In genomic region chr12:103197725-103198388, GRCh38 we compare ENCODE assay signal across 19 cellular contexts.
DNase-seq lines count a peak whose midpoint lies in the region; ATAC-seq and TF ChIP-seq lines count a peak whose summit lies in the region.
"Had no signal": no experiment of that assay in that cellular context is flagged by ENCODE, and none has a peak within 500 bp of the region (broad histone marks: within the 10 kb centered on the region; RNA-seq: fewer than 3 reads in every experiment).

No MANE protein-coding gene starts in this region.

- intact Hi-C loops in psoas muscle (cut with DNase I) = no loop called here

- H3K14ac ChIP-seq in neuronal stem cell (ENCODE audit: low read length) = peak overlapping the region; percentile 66

- H2AK5ac ChIP-seq in neuronal stem cell (ENCODE audit: low read depth, low read length) = peak overlapping the region; percentile 33

- H2BK15ac ChIP-seq in neuronal stem cell (ENCODE audit: low read length) = no peak overlapping the region

- no peak overlapping the region for H2BK5ac ChIP-seq in neuronal stem cell (ENCODE audit: low read length)

- peak; percentile 8 for DNase-seq in NCI-H1105 treated with DMSO at 0.1 percent for 48 hours (lab: John Stamatoyannopoulos, UW)
- no peak for DNase-seq in NCI-H1105 (lab: John Stamatoyannopoulos, UW)
- DNase-seq in NCI-H2029 treated with DMSO at 0.1 percent for 48 hours (lab: John Stamatoyannopoulos, UW) = peak; percentile 61
- peak; percentile 17 for DNase-seq in NCI-H510A (lab: John Stamatoyannopoulos, UW)
- no peak for DNase-seq in neuronal stem cell (ENCODE audit: low spot score)
- DNase-seq in psoas muscle = no peak
- no peak for DNase-seq in EL
- DNase-seq in caudate nucleus (lab: John Stamatoyannopoulos, UW) = no peak
- DNase-seq: 8988T; BE2C; Caco-2; CD4-positive, CD25-positive, alpha-beta regulatory T cell; NCI-H1436; NCI-H2081 treated with DMSO at 0.1 percent for 48 hours; NCI-H446; SW 1271; T-helper 2 cell had no signal

- peak overlapping the region; percentile 25 for H3K9ac ChIP-seq in neuronal stem cell (ENCODE audit: low read depth, low read length, poor library complexity)
- H3K9ac ChIP-seq: KMS-11 had no signal

- H3K4me2 ChIP-seq in neuronal stem cell (ENCODE audit: insufficient read depth, low read length, poor library complexity, severe bottlenecking) = no peak overlapping the region
- H3K4me2 ChIP-seq: KMS-11 had no signal

- H4K8ac ChIP-seq in neuronal stem cell (ENCODE audit: low read depth, low read length) = no peak overlapping the region

- no peak overlapping the region for H3K4me3 ChIP-seq in neuronal stem cell (ENCODE audit: low read length in 2 of 2)
- H3K4me3 ChIP-seq in psoas muscle = no peak overlapping the region
- H3K4me3 ChIP-seq: HAP-1 had no signal

- H3K4me1 ChIP-seq in neuronal stem cell (ENCODE audit: control insufficient read depth in 2 of 2, insufficient read depth in 1 of 2, low read depth in 1 of 2, low read length in 2 of 2) = peaks cover 0 to 3% of the 10 kb centered on the region in 2 donors
- no peaks in the 10 kb centered on the region for H3K4me1 ChIP-seq in psoas muscle
- H3K4me1 ChIP-seq: BE2C, Caco-2, HAP-1 had no signal

- no peak overlapping the region for H2BK120ac ChIP-seq in neuronal stem cell (ENCODE audit: low read depth, low read length)

- no peak overlapping the region for H2AFZ ChIP-seq in neuronal stem cell (ENCODE audit: low read length)

- H3K27me3 ChIP-seq in neuronal stem cell (ENCODE audit: control insufficient read depth in 3 of 3, insufficient read depth in 3 of 3, low read depth in 1 of 3, low read length in 3 of 3) (no peaks in the 10 kb centered on the region), psoas muscle (ENCODE audit: insufficient read depth in 3 of 3, low read length in 2 of 3) (no peaks in the 10 kb centered on the region)
- H3K27me3 ChIP-seq: BE2C had no signal

- no peaks in the 10 kb centered on the region for H3K9me3 ChIP-seq in neuronal stem cell (replicated peaks in 1 of 2; ENCODE audit: control insufficient read depth in 2 of 2, insufficient read depth in 1 of 2, low read depth in 1 of 2, low read length in 2 of 2)
- no peaks in the 10 kb centered on the region for H3K9me3 ChIP-seq in psoas muscle
- H3K9me3 ChIP-seq: BE2C, HAP-1 had no signal

- H3K18ac ChIP-seq in neuronal stem cell (ENCODE audit: low read length) = peak overlapping the region; percentile 38

- ATAC-seq in psoas muscle = no peak

- H3K27ac ChIP-seq in neuronal stem cell (replicated peaks; ENCODE audit: low read length) (no peak overlapping the region), psoas muscle (no peak overlapping the region), caudate nucleus (ENCODE audit: low read depth, low read length) (no peak overlapping the region)
- H3K27ac ChIP-seq: KMS-11 had no signal

- no peak overlapping the region for H3K23ac ChIP-seq in neuronal stem cell (ENCODE audit: low read depth, low read length, poor library complexity)

- no peak overlapping the region for H3K4ac ChIP-seq in neuronal stem cell (ENCODE audit: low read length)

- no peaks in the 10 kb centered on the region for H3K36me3 ChIP-seq in neuronal stem cell (replicated peaks in 1 of 2; ENCODE audit: control insufficient read depth in 2 of 2, insufficient read depth in 2 of 2, low read length in 2 of 2)
- H3K36me3 ChIP-seq in psoas muscle (ENCODE audit: insufficient read depth in 1 of 2, low read depth in 1 of 2) = no peaks in the 10 kb centered on the region
- H3K36me3 ChIP-seq: BE2C, HAP-1 had no signal

- TF ChIP-seq CTCF in psoas muscle (IDR thresholded peaks at IDR 0.05) = no peak

- no CpG with 5 or more reads among the region's 3 CpGs for WGBS in neuronal stem cell (ENCODE audit: extremely low coverage in 2 of 2, insufficient read length in 2 of 2, insufficient replicate concordance in 1 of 2), 2 donors
- WGBS in psoas muscle, 3 donors = 78 to 87% (median 83%) methylated on average over 3 of the region's 3 CpGs

- H2BK12ac ChIP-seq in neuronal stem cell (ENCODE audit: low read length) = no peak overlapping the region

- no peak overlapping the region for H4K91ac ChIP-seq in neuronal stem cell (ENCODE audit: low read depth, low read length, poor library complexity)

- peaks cover 2% of the 10 kb centered on the region for H3K79me1 ChIP-seq in neuronal stem cell (ENCODE audit: low read depth, low read length)

Comparison
In these comparisons a context has a peak if more than half of its experiments do, and no peak if none do; other contexts are left out.
1. DNase-seq: peak in NCI-H1105 treated with DMSO at 0.1 percent for 48 hours (single experiment), NCI-H2029 treated with DMSO at 0.1 percent for 48 hours (single experiment) and NCI-H510A (single experiment); none in NCI-H1105 (single experiment), neuronal stem cell (single experiment), psoas muscle (0 of 2), EL (single experiment) and caudate nucleus (0 of 61).